Comparison of ENCODE assay signal across 1 cellular context in the genomic region with DNA sequence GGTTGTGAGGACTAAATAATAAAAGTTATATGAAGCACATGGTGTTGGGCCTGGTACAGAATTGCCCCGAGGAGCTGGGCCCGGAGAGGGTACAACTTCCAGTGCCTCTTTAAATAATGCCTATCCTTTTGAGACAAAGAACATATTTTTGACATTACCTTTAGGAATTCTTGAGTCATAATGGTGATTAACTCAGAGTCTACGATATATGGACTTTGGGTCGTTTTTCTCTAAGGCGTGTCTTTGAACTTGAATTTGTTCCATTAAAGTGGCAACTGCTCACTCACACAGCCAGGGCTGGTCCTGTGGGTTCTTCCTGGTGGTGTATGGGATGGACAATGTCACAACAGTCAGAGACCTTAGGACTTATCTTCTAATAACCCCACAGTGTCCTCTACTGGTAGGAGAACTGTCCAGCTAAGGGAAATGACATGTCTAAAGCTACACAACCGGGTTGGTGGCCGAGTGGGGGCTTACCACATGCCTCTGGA.
TF ChIP-seq lines count a peak whose summit lies in the region.

No MANE protein-coding gene starts in this region.

TF ChIP-seq in WTC11, 78 proteins besides CTCF, POLR2A, EP300 and RAD21 (continued from another document):
- TF ChIP-seq, protein P1, sequence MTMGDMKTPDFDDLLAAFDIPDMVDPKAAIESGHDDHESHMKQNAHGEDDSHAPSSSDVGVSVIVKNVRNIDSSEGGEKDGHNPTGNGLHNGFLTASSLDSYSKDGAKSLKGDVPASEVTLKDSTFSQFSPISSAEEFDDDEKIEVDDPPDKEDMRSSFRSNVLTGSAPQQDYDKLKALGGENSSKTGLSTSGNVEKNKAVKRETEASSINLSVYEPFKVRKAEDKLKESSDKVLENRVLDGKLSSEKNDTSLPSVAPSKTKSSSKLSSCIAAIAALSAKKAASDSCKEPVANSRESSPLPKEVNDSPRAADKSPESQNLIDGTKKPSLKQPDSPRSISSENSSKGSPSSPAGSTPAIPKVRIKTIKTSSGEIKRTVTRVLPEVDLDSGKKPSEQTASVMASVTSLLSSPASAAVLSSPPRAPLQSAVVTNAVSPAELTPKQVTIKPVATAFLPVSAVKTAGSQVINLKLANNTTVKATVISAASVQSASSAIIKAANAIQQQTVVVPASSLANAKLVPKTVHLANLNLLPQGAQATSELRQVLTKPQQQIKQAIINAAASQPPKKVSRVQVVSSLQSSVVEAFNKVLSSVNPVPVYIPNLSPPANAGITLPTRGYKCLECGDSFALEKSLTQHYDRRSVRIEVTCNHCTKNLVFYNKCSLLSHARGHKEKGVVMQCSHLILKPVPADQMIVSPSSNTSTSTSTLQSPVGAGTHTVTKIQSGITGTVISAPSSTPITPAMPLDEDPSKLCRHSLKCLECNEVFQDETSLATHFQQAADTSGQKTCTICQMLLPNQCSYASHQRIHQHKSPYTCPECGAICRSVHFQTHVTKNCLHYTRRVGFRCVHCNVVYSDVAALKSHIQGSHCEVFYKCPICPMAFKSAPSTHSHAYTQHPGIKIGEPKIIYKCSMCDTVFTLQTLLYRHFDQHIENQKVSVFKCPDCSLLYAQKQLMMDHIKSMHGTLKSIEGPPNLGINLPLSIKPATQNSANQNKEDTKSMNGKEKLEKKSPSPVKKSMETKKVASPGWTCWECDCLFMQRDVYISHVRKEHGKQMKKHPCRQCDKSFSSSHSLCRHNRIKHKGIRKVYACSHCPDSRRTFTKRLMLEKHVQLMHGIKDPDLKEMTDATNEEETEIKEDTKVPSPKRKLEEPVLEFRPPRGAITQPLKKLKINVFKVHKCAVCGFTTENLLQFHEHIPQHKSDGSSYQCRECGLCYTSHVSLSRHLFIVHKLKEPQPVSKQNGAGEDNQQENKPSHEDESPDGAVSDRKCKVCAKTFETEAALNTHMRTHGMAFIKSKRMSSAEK (CRISPR knock-in tag; IDR thresholded peaks at IDR 0.05; ENCODE audit: borderline replicate concordance) = no peak
TF ChIP-seq in WTC11: peak in this region for 0.
